ENCODE assay signal across 25 cellular contexts in the genomic region with DNA sequence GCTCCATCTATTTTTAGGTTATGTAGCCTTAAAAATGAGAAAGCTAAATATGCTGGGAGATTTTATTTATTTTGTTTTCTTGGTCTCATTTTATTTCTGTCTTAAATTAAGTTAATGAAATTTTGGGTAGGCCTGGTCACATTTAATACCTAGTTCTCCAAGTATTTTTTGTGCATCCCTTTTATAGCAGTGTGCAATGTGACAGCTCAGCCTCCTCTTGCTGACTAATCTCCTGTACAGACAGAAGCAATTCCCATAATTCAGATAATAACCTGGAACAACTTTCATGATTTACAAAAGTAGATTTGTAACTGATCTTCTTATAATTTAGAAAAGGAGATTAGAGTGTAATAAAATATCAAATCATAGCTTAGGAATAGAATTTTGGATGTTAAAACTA.
"Had no signal": no experiment of that assay in that cellular context is flagged by ENCODE, and none has a peak within 500 bp of the region (broad histone marks: within the 10 kb centered on the region; RNA-seq: fewer than 3 reads in every experiment).

No MANE protein-coding gene starts in this region.

- ATAC-seq: activated CD8-positive, alpha-beta T cell treated with anti-CD3 and anti-CD28 coated beads for 36 hours; activated naive CD4-positive, alpha-beta T cell treated with anti-CD3 and anti-CD28 coated beads, Interleukin-2, amount 50 U/mL, for 72 hours; activated T-cell treated with anti-CD3 and anti-CD28 coated beads, Interleukin-2, amount 50 U/mL, for 4 hours; naive thymus-derived CD4-positive, alpha-beta T cell; right cardiac atrium; stimulated activated naive CD8-positive, alpha-beta T cell treated with anti-CD3 and anti-CD28 coated beads, Interleukin-15, Interleukin-2, amounts not matched to agents 100 U/mL and 50 U/mL, for 24 hours had no signal

- H3K36me3 ChIP-seq: thoracic aorta, uterus had no signal

- H3K27ac Mint-ChIP-seq: activated B cell treated with CpG ODN at 0.5 μM for 24 hours; activated CD8-positive, alpha-beta T cell treated with anti-CD3 and anti-CD28 coated beads for 36 hours; activated naive CD4-positive, alpha-beta T cell treated with anti-CD3 and anti-CD28 coated beads, Interleukin-2, amount 50 U/mL, for 72 hours; activated T-helper 2 cell treated with anti-CD3 and anti-CD28 coated beads, Interferon-gamma antibody, Interleukin-2, Interleukin-4, amounts not matched to agents 10 μg/mL and 5 μg/mL and 100 μg/mL, durations not matched to agents 14 hours and 24 hours and 36 hours; memory B cell; naive thymus-derived CD4-positive, alpha-beta T cell; T-helper 2 cell treated with Interferon-gamma antibody and Interleukin-4, amounts not matched to agents 5 μg/mL and 100 μg/mL, for 36 hours; type B pancreatic cell had no signal

- H3K9me3 ChIP-seq: thoracic aorta, uterus had no signal

- H3K79me2 ChIP-seq: parathyroid adenoma had no signal

- DNase-seq: activated B cell treated with CpG ODN at 0.5 μM for 24 hours; activated CD4-positive, alpha-beta T cell treated with anti-CD3 and anti-CD28 coated beads, Interleukin-2, amount 50 U/mL, for 1 hour; activated CD8-positive, alpha-beta T cell treated with anti-CD3 and anti-CD28 coated beads for 36 hours; activated naive CD4-positive, alpha-beta T cell; activated T-cell treated with anti-CD3 and anti-CD28 coated beads, Interleukin-2, amount 50 U/mL, for 4 hours; dorsolateral prefrontal cortex; effector memory CD4-positive, alpha-beta T cell; foreskin fibroblast; hippocampal formation; midbrain; naive thymus-derived CD4-positive, alpha-beta T cell; right cardiac atrium; stimulated activated CD4-positive, alpha-beta T cell treated with anti-CD3 and anti-CD28 coated beads, Interleukin-4, amount 100 ng/mL, for 1 hour; stimulated activated naive CD8-positive, alpha-beta T cell treated with anti-CD3 and anti-CD28 coated beads, Interleukin-15, Interleukin-2, amounts not matched to agents 100 U/mL and 50 U/mL, for 24 hours; T-helper 1 cell; uterus had no signal

- H3K27me3 Mint-ChIP-seq: type B pancreatic cell had no signal

- FAIRE-seq: bronchial epithelial cell had no signal

- H3K4me3 ChIP-seq: dorsolateral prefrontal cortex, thoracic aorta, uterus had no signal

- H3K27me3 ChIP-seq: dorsolateral prefrontal cortex, uterus had no signal

- H3K4me3 Mint-ChIP-seq: activated B cell treated with CpG ODN at 0.5 μM for 24 hours; activated CD8-positive, alpha-beta T cell treated with anti-CD3 and anti-CD28 coated beads for 36 hours; activated T-cell treated with anti-CD3 and anti-CD28 coated beads, Interleukin-2, amount 50 U/mL, for 4 hours; central memory CD8-positive, alpha-beta T cell; memory B cell; naive thymus-derived CD4-positive, alpha-beta T cell; T-helper 2 cell treated with Interferon-gamma antibody and Interleukin-4, amounts not matched to agents 5 μg/mL and 100 μg/mL, for 36 hours; type B pancreatic cell had no signal

- H3K36me3 Mint-ChIP-seq: activated naive CD4-positive, alpha-beta T cell treated with anti-CD3 and anti-CD28 coated beads, Interleukin-2, amount 50 U/mL, for 72 hours; memory B cell; naive thymus-derived CD4-positive, alpha-beta T cell had no signal

- H3K9me3 Mint-ChIP-seq: activated B cell treated with CpG ODN at 0.5 μM for 24 hours; activated CD8-positive, alpha-beta T cell treated with anti-CD3 and anti-CD28 coated beads for 36 hours; activated naive CD4-positive, alpha-beta T cell treated with anti-CD3 and anti-CD28 coated beads, Interleukin-2, amount 50 U/mL, for 72 hours; activated T-cell treated with anti-CD3 and anti-CD28 coated beads, Interleukin-2, amount 50 U/mL, for 4 hours; central memory CD8-positive, alpha-beta T cell; memory B cell; naive thymus-derived CD4-positive, alpha-beta T cell; T-helper 2 cell treated with Interferon-gamma antibody and Interleukin-4, amounts not matched to agents 5 μg/mL and 100 μg/mL, for 36 hours; type B pancreatic cell had no signal

- H3K9ac ChIP-seq: parathyroid adenoma had no signal

- H2AFZ ChIP-seq: parathyroid adenoma had no signal

- H3K4me1 Mint-ChIP-seq: activated B cell treated with CpG ODN at 0.5 μM for 24 hours; central memory CD8-positive, alpha-beta T cell; memory B cell; naive thymus-derived CD4-positive, alpha-beta T cell had no signal

- H3K27ac ChIP-seq: dorsolateral prefrontal cortex, parathyroid adenoma, thoracic aorta, uterus had no signal

- H3K4me1 ChIP-seq: parathyroid adenoma, uterus had no signal
